16 cellular contexts compared by ENCODE assay signal in the genomic region with DNA sequence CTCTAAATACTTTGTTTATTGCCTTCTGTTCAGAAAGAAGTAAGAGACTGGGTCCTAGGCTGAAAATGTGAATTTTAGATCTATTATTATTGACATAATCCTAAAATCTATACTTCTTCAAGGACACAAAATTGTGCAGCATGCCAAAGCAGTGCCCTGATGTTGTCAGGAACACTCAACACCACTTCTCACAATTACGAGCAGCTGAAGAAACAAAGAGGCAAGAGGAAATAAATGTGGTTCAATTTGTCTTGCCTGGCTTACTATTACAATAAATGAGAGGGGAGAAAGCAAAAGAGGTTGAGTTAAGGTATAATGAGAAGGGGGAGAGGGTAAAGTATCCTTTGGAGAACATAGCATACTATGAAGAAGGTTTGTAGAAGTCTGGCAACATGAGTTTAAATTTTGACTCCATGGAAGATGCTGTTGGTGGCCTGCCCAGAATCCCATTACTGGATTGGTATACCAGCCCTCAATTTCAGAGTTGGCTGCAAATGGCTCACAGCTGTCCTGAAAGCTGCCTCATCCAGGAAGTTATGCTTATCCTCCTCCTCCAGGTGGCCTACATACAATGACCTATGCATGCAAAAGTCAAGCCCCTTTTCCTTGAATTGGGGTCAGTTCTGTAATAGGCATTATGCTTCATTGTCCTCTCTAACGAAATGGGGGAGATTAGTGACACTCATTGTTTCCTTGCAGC.
A peak's percentile ranks its signal among the peaks of the same experiment; 100 is the strongest.
DNase-seq lines count a peak whose midpoint lies in the region; ATAC-seq and TF ChIP-seq lines count a peak whose summit lies in the region.
"Had no signal": no experiment of that assay in that cellular context is flagged by ENCODE, and none has a peak within 500 bp of the region (broad histone marks: within the 10 kb centered on the region; RNA-seq: fewer than 3 reads in every experiment).

No MANE protein-coding gene starts in this region.

- no peak overlapping the region for H3K4me3 ChIP-seq in mesendoderm (ENCODE audit: low read length)
- H3K4me3 ChIP-seq in vagina, result no peak overlapping the region
- H3K4me3 ChIP-seq: A549 had no signal

- H3K23ac ChIP-seq in mesendoderm (ENCODE audit: low read length), result no peak overlapping the region

- DNase-seq in NCI-H510A treated with DMSO at 0.1 percent for 48 hours (lab: John Stamatoyannopoulos, UW), result peak; percentile 1
- DNase-seq in NCI-H510A (lab: John Stamatoyannopoulos, UW), result no peak
- peak; percentile 74 for DNase-seq in NCI-H1092 (lab: John Stamatoyannopoulos, UW)
- peak; percentile 62 for DNase-seq in NCI-H446 treated with DMSO at 0.1 percent for 48 hours (lab: John Stamatoyannopoulos, UW)
- DNase-seq in mesendoderm, result peak; percentile 14
- no peak for DNase-seq in vagina (ENCODE audit: extremely low spot score in 2 of 2)
- DNase-seq: Caco-2; CD4-positive, alpha-beta T cell; H7; HFFc6; KBM-7; NCI-H2029; NCI-H524 had no signal

- no peak overlapping the region for H2AK5ac ChIP-seq in mesendoderm (ENCODE audit: low read length)

- no peaks in the 10 kb centered on the region for H3K79me1 ChIP-seq in mesendoderm (ENCODE audit: low read length)

- H3K27ac ChIP-seq in mesendoderm (ENCODE audit: low read depth, low read length), result no peak overlapping the region
- H3K27ac ChIP-seq in vagina, result no peak overlapping the region
- H3K27ac ChIP-seq: A549 had no signal

- H3K18ac ChIP-seq in mesendoderm (ENCODE audit: low read length), result no peak overlapping the region

- no peak for TF ChIP-seq POLR2A in vagina (IDR thresholded peaks at IDR 0.05)

- H3K9ac ChIP-seq in mesendoderm (ENCODE audit: low read length), result no peak overlapping the region

- H3K4me1 ChIP-seq in mesendoderm (ENCODE audit: control insufficient read depth, low read depth, low read length) (peaks cover 9% of the 10 kb centered on the region), vagina (no peaks in the 10 kb centered on the region)
- H3K4me1 ChIP-seq: A549, Caco-2 had no signal

- no peak overlapping the region for H3K4ac ChIP-seq in mesendoderm (ENCODE audit: low read depth, low read length)

- no CpG with 5 or more reads among the region's 2 CpGs for WGBS in mesendoderm (ENCODE audit: extremely low coverage, insufficient coverage, low lambda C conversion rate)

- no peak for ATAC-seq in HG03135 (IDR thresholded peaks at IDR 0.05; ENCODE audit: unreplicated experiment)
- ATAC-seq: A549, HepG2 had no signal

- H3K4me2 ChIP-seq in mesendoderm (ENCODE audit: low read length), result no peak overlapping the region
- H3K4me2 ChIP-seq: A549 had no signal

- TF ChIP-seq CTCF in vagina (IDR thresholded peaks at IDR 0.05), result no peak

- H3K79me2 ChIP-seq in mesendoderm (ENCODE audit: control insufficient read depth, insufficient read depth, low read length), result no peaks in the 10 kb centered on the region

- no peak overlapping the region for H2BK120ac ChIP-seq in mesendoderm (ENCODE audit: low read depth, low read length)

- no peaks in the 10 kb centered on the region for H3K9me3 ChIP-seq in vagina
- H3K9me3 ChIP-seq: A549, Caco-2 had no signal

- H2BK15ac ChIP-seq in mesendoderm (replicated peaks; ENCODE audit: low read depth), result no peak overlapping the region

- H3K36me3 ChIP-seq in mesendoderm (ENCODE audit: control insufficient read depth, insufficient read depth, low read length), result no peaks in the 10 kb centered on the region
- H3K36me3 ChIP-seq in vagina, result no peaks in the 10 kb centered on the region

- H4K8ac ChIP-seq in mesendoderm (ENCODE audit: low read depth, low read length), result no peak overlapping the region

- H2BK5ac ChIP-seq in mesendoderm (ENCODE audit: low read length), result no peak overlapping the region

- H4K5ac ChIP-seq in mesendoderm (ENCODE audit: low read length), result no peak overlapping the region

- H3K56ac ChIP-seq in mesendoderm (ENCODE audit: low read length), result no peak overlapping the region

- H3K27me3 ChIP-seq in mesendoderm (ENCODE audit: insufficient read depth, low read length, poor library complexity), result no peaks in the 10 kb centered on the region
- H3K27me3 ChIP-seq in vagina, result no peaks in the 10 kb centered on the region

- intact Hi-C loops in vagina (cut with DNase I), result no loop called here

Comparison
In these comparisons a context has a peak if more than half of its experiments do, and no peak if none do; other contexts are left out.
1. DNase-seq: peak in NCI-H510A treated with DMSO at 0.1 percent for 48 hours (single experiment), NCI-H1092 (single experiment), NCI-H446 treated with DMSO at 0.1 percent for 48 hours (single experiment) and mesendoderm (single experiment); none in NCI-H510A (single experiment) and vagina (0 of 2).